ENCODE assay signal across 13 cellular contexts in genomic region chr16:27529962-27530361, GRCh38. TPM values are rescaled to one million over a fixed set of nuclear protein-coding genes. Genes with fewer than 3 reads are reported as not detected.
A peak's percentile ranks its signal among the peaks of the same experiment; 100 is the strongest.
DNase-seq lines count a peak whose midpoint lies in the region; ATAC-seq and TF ChIP-seq lines count a peak whose summit lies in the region.
"Had no signal": no experiment of that assay in that cellular context is flagged by ENCODE, and none has a peak within 500 bp of the region (broad histone marks: within the 10 kb centered on the region; RNA-seq: fewer than 3 reads in every experiment).

No MANE protein-coding gene starts in this region.

- TF ChIP-seq POLR2A in upper lobe of left lung (IDR thresholded peaks at IDR 0.05): no peak

- no peaks in the 10 kb centered on the region for H3K9me2 ChIP-seq in hepatocyte (replicated peaks; ENCODE audit: insufficient read depth)

- no peak overlapping the region for H3K4me2 ChIP-seq in hepatocyte

- no peaks in the 10 kb centered on the region for H4K20me1 ChIP-seq in hepatocyte (ENCODE audit: insufficient read depth, poor library complexity, severe bottlenecking)

- WGBS in hepatocyte (ENCODE audit: low lambda C conversion rate, missing lambda C conversion rate): 93% methylated on average over 6 of the region's 6 CpGs
- WGBS in upper lobe of left lung, 2 donors: 79 to 95% methylated on average over 2 to 6 of the region's 6 CpGs

- no peak overlapping the region for H3K4me3 ChIP-seq in hepatocyte
- no peak overlapping the region for H3K4me3 ChIP-seq in upper lobe of left lung
- H3K4me3 ChIP-seq: skin epidermis, upper lobe of right lung had no signal

- ATAC-seq in HG02571 (IDR thresholded peaks at IDR 0.05; ENCODE audit: unreplicated experiment) (no peak), upper lobe of left lung (ENCODE audit: low FRiP score in 2 of 2) (no peak)
- ATAC-seq: CD8-positive, alpha-beta T cell had no signal

- H3K27ac ChIP-seq in hepatocyte (no peak overlapping the region), upper lobe of left lung (no peak overlapping the region)
- H3K27ac ChIP-seq: upper lobe of right lung had no signal

- H3K27me3 ChIP-seq in hepatocyte (no peaks in the 10 kb centered on the region), upper lobe of left lung (no peaks in the 10 kb centered on the region)
- H3K27me3 ChIP-seq: upper lobe of right lung had no signal

- no peak overlapping the region for H2AFZ ChIP-seq in hepatocyte

- H3K4me1 ChIP-seq in hepatocyte (ENCODE audit: insufficient read depth) (no peaks in the 10 kb centered on the region), upper lobe of left lung (no peaks in the 10 kb centered on the region)
- H3K4me1 ChIP-seq: upper lobe of right lung had no signal

- H3K9me3 ChIP-seq in hepatocyte (ENCODE audit: low read depth) (no peaks in the 10 kb centered on the region), upper lobe of left lung (peaks cover 0 to 3% (median 0%) of the 10 kb centered on the region in 4 donors)
- H3K9me3 ChIP-seq: upper lobe of right lung had no signal

- peak; percentile 37 for DNase-seq in AG08396 (ENCODE audit: low spot score)
- peak; percentile 61 for DNase-seq in HK-2 (ENCODE audit: unreplicated experiment)
- DNase-seq in anterior cingulate cortex (lab: John Stamatoyannopoulos, UW): peak in 45 of 58 donors; percentile 5 to 76 (median 31)
- peak; percentile 58 for DNase-seq in iris pigment epithelial cell (ENCODE audit: low read depth)
- DNase-seq in hepatocyte (ENCODE audit: low spot score): no peak
- DNase-seq in upper lobe of left lung: no peak
- no peak for DNase-seq in NCI-H2081 treated with DMSO at 0.1 percent for 48 hours (lab: John Stamatoyannopoulos, UW)
- DNase-seq: activated CD4-positive, alpha-beta T cell treated with anti-CD3 and anti-CD28 coated beads, Interleukin-2, amount 10 ng/mL, durations not matched to agents 7 days and 5 days; CD8-positive, alpha-beta T cell; NCI-H345; upper lobe of right lung had no signal

- TF ChIP-seq EP300 in upper lobe of left lung (IDR thresholded peaks at IDR 0.05): no peak

- no peak for TF ChIP-seq CTCF in hepatocyte (IDR thresholded peaks at IDR 0.05; ENCODE audit: poor library complexity)
- TF ChIP-seq CTCF in upper lobe of left lung (IDR thresholded peaks at IDR 0.05): no peak

- no peaks in the 10 kb centered on the region for H3K79me2 ChIP-seq in hepatocyte

- H3K36me3 ChIP-seq in hepatocyte (replicated peaks; ENCODE audit: insufficient read depth, low read depth): no peaks in the 10 kb centered on the region
- H3K36me3 ChIP-seq in upper lobe of left lung: peaks cover 27 to 99% (median 86%) of the 10 kb centered on the region in 4 donors

RNA-seq across cellular contexts. Expression of gene GTF3C1, which starts 19.8 kb away (rescaled TPM):
- 55.1 and 59.6 TPM in 2 replicates for total RNA-seq in hepatocyte
- 41.5 and 54.9 TPM in 2 replicates for polyA plus RNA-seq in hepatocyte
- total RNA-seq in upper lobe of left lung: 100 to 1,000 TPM in 1 of 6 donors, 10 to 100 TPM in 5; 58.3 to 138 (median 73.3) TPM

RNA-seq across cellular contexts. Expression of gene KATNIP, which starts 20.0 kb away (rescaled TPM):
- total RNA-seq in hepatocyte (6.9 and 15.6 TPM in 2 replicates), upper lobe of left lung (10 to 100 TPM; 19.9 to 79.6 (median 38.6) TPM)
- 7.1 and 13.3 TPM in 2 replicates for polyA plus RNA-seq in hepatocyte

Comparison
In these comparisons a context has a peak if more than half of its experiments do, and no peak if none do; other contexts are left out.
1. DNase-seq: peak in AG08396 (single experiment), HK-2 (single experiment), anterior cingulate cortex (45 of 58) and iris pigment epithelial cell (single experiment); none in hepatocyte (single experiment), upper lobe of left lung (0 of 2) and NCI-H2081 treated with DMSO at 0.1 percent for 48 hours (single experiment).